ENCODE assay signal across 38 cellular contexts in the genomic region with DNA sequence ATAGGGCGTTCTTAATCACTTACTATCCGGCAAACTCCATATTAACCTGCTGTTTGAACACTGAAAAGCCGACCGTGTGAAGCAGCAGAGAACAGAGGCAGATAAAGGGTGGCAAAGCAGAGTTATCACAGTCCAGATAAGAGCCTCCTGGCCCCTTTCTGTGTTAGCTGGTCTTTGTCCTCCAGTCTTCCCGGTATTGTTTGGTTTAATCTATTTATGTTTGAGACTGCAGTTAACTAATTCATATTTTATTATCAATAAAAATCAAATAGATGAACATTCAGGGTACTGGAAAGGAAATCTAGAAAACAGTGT. TPM values are rescaled to one million over a fixed set of nuclear protein-coding genes. Genes with fewer than 3 reads are reported as not detected.
"Had no signal": no experiment of that assay in that cellular context is flagged by ENCODE, and none has a peak within 500 bp of the region (broad histone marks: within the 10 kb centered on the region; RNA-seq: fewer than 3 reads in every experiment).

No MANE protein-coding gene starts in this region.

- H3K4me1 Mint-ChIP-seq: activated CD4-positive, alpha-beta T cell treated with anti-CD3 and anti-CD28 coated beads, Interleukin-2, amount 10 ng/mL, durations not matched to agents 24 days and 14 days; activated naive CD4-positive, alpha-beta T cell treated with anti-CD3 and anti-CD28 coated beads, Interleukin-2, amount 50 U/mL, for 24 hours; activated naive CD8-positive, alpha-beta T cell treated with anti-CD3 and anti-CD28 coated beads, Interleukin-2, amount 10 ng/mL, durations not matched to agents 7 days and 5 days; IgD-negative memory B cell had no signal

- H3K9me3 ChIP-seq: ascending aorta, MG63, Peyer's patch, SJSA1 had no signal

- H3K36me3 ChIP-seq: ascending aorta, MG63, Peyer's patch, SJSA1, WERI-Rb-1 had no signal

- H3K36me3 Mint-ChIP-seq: activated naive CD4-positive, alpha-beta T cell treated with anti-CD3 and anti-CD28 coated beads, Interleukin-2, amount 50 U/mL, for 24 hours; activated naive CD8-positive, alpha-beta T cell treated with anti-CD3 and anti-CD28 coated beads, Interleukin-2, amount 10 ng/mL, durations not matched to agents 7 days and 5 days; IgD-negative memory B cell had no signal

- H3K4me3 Mint-ChIP-seq: activated CD4-positive, alpha-beta T cell treated with anti-CD3 and anti-CD28 coated beads, Interleukin-2, amount 10 ng/mL, durations not matched to agents 24 days and 14 days; activated CD8-positive, alpha-beta T cell treated with anti-CD3 and anti-CD28 coated beads for 36 hours; activated naive CD4-positive, alpha-beta T cell treated with anti-CD3 and anti-CD28 coated beads, Interleukin-2, amount 50 U/mL, for 24 hours; activated naive CD8-positive, alpha-beta T cell treated with anti-CD3 and anti-CD28 coated beads, Interleukin-2, amount 10 ng/mL, durations not matched to agents 7 days and 5 days; IgD-negative memory B cell had no signal

- H3K4me1 ChIP-seq: ascending aorta, SJSA1 had no signal

- ATAC-seq: activated CD8-positive, alpha-beta T cell treated with anti-CD3 and anti-CD28 coated beads for 36 hours; PC-3 had no signal

- H3K27ac Mint-ChIP-seq: activated CD4-positive, alpha-beta T cell treated with anti-CD3 and anti-CD28 coated beads, Interleukin-2, amount 10 ng/mL, durations not matched to agents 24 days and 14 days; activated CD8-positive, alpha-beta T cell treated with anti-CD3 and anti-CD28 coated beads for 36 hours; activated naive CD4-positive, alpha-beta T cell treated with anti-CD3 and anti-CD28 coated beads, Interleukin-2, amount 50 U/mL, for 24 hours; activated naive CD8-positive, alpha-beta T cell treated with anti-CD3 and anti-CD28 coated beads, Interleukin-2, amount 10 ng/mL, durations not matched to agents 7 days and 5 days; activated T-helper 2 cell treated with anti-CD3 and anti-CD28 coated beads, Interferon-gamma antibody, Interleukin-2, Interleukin-4, amounts not matched to agents 10 μg/mL and 5 μg/mL and 100 μg/mL, durations not matched to agents 14 hours and 24 hours and 36 hours; IgD-negative memory B cell had no signal

- H3K27ac ChIP-seq: ascending aorta, SJSA1, WERI-Rb-1 had no signal

- H3K27me3 ChIP-seq: ascending aorta, Peyer's patch had no signal

- H3K9me3 Mint-ChIP-seq: activated CD4-positive, alpha-beta T cell treated with anti-CD3 and anti-CD28 coated beads, Interleukin-2, amount 10 ng/mL, durations not matched to agents 24 days and 14 days; activated CD8-positive, alpha-beta T cell treated with anti-CD3 and anti-CD28 coated beads for 36 hours; activated naive CD4-positive, alpha-beta T cell treated with anti-CD3 and anti-CD28 coated beads, Interleukin-2, amount 50 U/mL, for 24 hours; activated naive CD8-positive, alpha-beta T cell treated with anti-CD3 and anti-CD28 coated beads, Interleukin-2, amount 10 ng/mL, durations not matched to agents 7 days and 5 days; activated T-helper 2 cell treated with anti-CD3 and anti-CD28 coated beads, Interferon-gamma antibody, Interleukin-2, Interleukin-4, amounts not matched to agents 10 μg/mL and 5 μg/mL and 100 μg/mL, durations not matched to agents 14 hours and 24 hours and 36 hours had no signal

- DNase-seq: activated CD4-positive, alpha-beta T cell treated with anti-CD3 and anti-CD28 coated beads for 1 hour; activated CD4-positive, alpha-beta T cell treated with anti-CD3 and anti-CD28 coated beads, Interleukin-2, amount 10 ng/mL, durations not matched to agents 24 days and 14 days; activated CD4-positive, alpha-beta T cell treated with anti-CD3 and anti-CD28 coated beads, Interleukin-2, amount 50 U/mL, for 4 hours; activated CD4-positive, CD25-positive, alpha-beta regulatory T cell; activated CD8-positive, alpha-beta T cell treated with anti-CD3 and anti-CD28 coated beads for 36 hours; activated gamma-delta T cell; activated naive CD4-positive, alpha-beta T cell treated with Interleukin-2 at 50 U/mL for 16 hours; activated naive CD8-positive, alpha-beta T cell treated with anti-CD3 and anti-CD28 coated beads, Interleukin-2, amount 10 ng/mL, durations not matched to agents 7 days and 5 days; activated T-cell treated with anti-CD3 and anti-CD28 coated beads, Interleukin-2, amount 50 U/mL, for 1 hour; amygdala; central memory CD4-positive, alpha-beta T cell; Kasumi-1; KG1; MG63; MV-4-11; NCI-H1092; NCI-H1436 treated with DMSO at 0.1 percent for 48 hours; NCI-H1694 treated with DMSO at 0.1 percent for 48 hours; NCI-H510A; NCI-H526; NCI-H748 treated with DMSO at 0.1 percent for 48 hours; NK-92 treated with Interleukin-12 subunit alpha and Interleukin-12 subunit beta, amount 100 ng/mL, for 24 hours; PC-3; Peyer's patch; RPMI8226; SHP77 treated with DMSO at 0.1 percent for 48 hours; SW 1271; T-helper 1 cell; T-helper 2 cell; T-helper 9 cell; WERI-Rb-1 had no signal

- H3K4me3 ChIP-seq: ascending aorta, MG63, Peyer's patch, SJSA1 had no signal

RNA-seq across cellular contexts. Expression of a gene that starts 6.0 kb away (rescaled TPM):
- total RNA-seq: activated CD4-positive, alpha-beta T cell treated with anti-CD3 and anti-CD28 coated beads, Interleukin-2, amount 10 ng/mL, durations not matched to agents 24 days and 14 days; activated CD8-positive, alpha-beta memory T cell treated with anti-CD3 and anti-CD28 coated beads for 36 hours; activated CD8-positive, alpha-beta T cell treated with anti-CD3 and anti-CD28 coated beads for 36 hours; activated naive CD8-positive, alpha-beta T cell treated with anti-CD3 and anti-CD28 coated beads, Interleukin-2, amount 10 ng/mL, durations not matched to agents 7 days and 5 days; activated T-helper 2 cell treated with anti-CD3 and anti-CD28 coated beads, Interferon-gamma antibody, Interleukin-2, Interleukin-4, amounts not matched to agents 10 μg/mL and 5 μg/mL and 100 μg/mL, durations not matched to agents 14 hours and 24 hours and 36 hours; PC-3; SJSA1 had no signal
- polyA plus RNA-seq: adipose tissue, IgD-negative memory B cell had no signal
